Comparison of ENCODE assay signal across 2 cellular contexts in the genomic region with DNA sequence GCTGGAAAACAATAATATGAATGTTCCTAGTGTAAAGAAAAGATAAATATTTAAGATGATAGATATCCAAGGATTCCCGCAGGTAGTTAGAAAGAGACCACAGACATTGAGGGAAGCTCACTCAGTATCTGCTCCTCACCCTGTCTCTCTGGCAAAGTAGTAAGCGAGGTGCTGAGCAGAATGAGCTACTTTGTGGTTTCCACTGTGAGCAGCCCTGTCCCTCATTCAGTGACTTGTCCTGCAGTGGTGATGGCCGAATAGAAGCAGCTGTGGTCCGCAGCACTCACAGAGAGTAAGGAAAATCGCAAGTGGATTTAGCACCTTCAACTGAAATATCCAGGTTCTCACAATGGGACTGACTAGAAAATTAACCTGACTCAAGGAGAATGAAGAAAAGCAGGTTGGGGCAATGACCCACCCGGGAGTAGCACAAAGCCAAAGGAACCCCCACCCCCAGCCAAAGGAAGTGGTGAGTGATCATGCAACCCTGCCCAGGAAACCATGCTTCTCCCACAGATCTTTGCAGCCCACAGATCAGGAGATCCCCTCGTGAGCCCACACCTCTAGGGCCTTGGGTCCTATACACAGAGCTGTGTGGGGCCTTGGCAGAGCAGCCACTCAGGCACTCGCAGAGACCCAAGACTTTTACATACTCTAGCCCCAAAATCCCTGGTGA.
TF ChIP-seq lines count a peak whose summit lies in the region.

No MANE protein-coding gene starts in this region.

TF ChIP-seq in K562, 482 proteins besides CTCF, POLR2A, EP300 and RAD21 (continues in another document):
- no peak for TF ChIP-seq ZNF263 (CRISPR knock-in tag; IDR thresholded peaks at IDR 0.05; ENCODE audit: borderline replicate concordance)
- no peak for TF ChIP-seq ZNF668 (CRISPR knock-in tag; IDR thresholded peaks at IDR 0.05)
- no peak for TF ChIP-seq IRF9 (tag; IDR thresholded peaks at IDR 0.05)
- TF ChIP-seq TGIF2 (CRISPR knock-in tag; IDR thresholded peaks at IDR 0.05): no peak
- peak; percentile 35; the same call in 1 of the 2 replicates for TF ChIP-seq E2F3 (CRISPR knock-in tag; IDR thresholded peaks at IDR 0.05)
- TF ChIP-seq ZNF311 (CRISPR knock-in tag; IDR thresholded peaks at IDR 0.05): 0 out of 2 replicates have a peak, but pooled peaks have one; percentile 28
- TF ChIP-seq, protein P1, sequence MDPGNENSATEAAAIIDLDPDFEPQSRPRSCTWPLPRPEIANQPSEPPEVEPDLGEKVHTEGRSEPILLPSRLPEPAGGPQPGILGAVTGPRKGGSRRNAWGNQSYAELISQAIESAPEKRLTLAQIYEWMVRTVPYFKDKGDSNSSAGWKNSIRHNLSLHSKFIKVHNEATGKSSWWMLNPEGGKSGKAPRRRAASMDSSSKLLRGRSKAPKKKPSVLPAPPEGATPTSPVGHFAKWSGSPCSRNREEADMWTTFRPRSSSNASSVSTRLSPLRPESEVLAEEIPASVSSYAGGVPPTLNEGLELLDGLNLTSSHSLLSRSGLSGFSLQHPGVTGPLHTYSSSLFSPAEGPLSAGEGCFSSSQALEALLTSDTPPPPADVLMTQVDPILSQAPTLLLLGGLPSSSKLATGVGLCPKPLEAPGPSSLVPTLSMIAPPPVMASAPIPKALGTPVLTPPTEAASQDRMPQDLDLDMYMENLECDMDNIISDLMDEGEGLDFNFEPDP (CRISPR knock-in tag; IDR thresholded peaks at IDR 0.05): 0 out of 2 replicates have a peak, but pooled peaks have one; percentile 48
- TF ChIP-seq BRF2 (IDR thresholded peaks at IDR 0.05; ENCODE audit: borderline replicate concordance, insufficient read depth, insufficient read length): no peak
- no peak for TF ChIP-seq NR4A1 (CRISPR knock-in tag; IDR thresholded peaks at IDR 0.05)
- TF ChIP-seq NR4A1 (tag; IDR thresholded peaks at IDR 0.05): no peak
- TF ChIP-seq ZNF184 (CRISPR knock-in tag; IDR thresholded peaks at IDR 0.05): no peak
- TF ChIP-seq SRSF1 (IDR thresholded peaks at IDR 0.05; ENCODE audit: low read depth, low read length): no peak
- no peak for TF ChIP-seq SAFB (IDR thresholded peaks at IDR 0.05; ENCODE audit: borderline replicate concordance, low read depth, low read length)
- TF ChIP-seq, protein P2, sequence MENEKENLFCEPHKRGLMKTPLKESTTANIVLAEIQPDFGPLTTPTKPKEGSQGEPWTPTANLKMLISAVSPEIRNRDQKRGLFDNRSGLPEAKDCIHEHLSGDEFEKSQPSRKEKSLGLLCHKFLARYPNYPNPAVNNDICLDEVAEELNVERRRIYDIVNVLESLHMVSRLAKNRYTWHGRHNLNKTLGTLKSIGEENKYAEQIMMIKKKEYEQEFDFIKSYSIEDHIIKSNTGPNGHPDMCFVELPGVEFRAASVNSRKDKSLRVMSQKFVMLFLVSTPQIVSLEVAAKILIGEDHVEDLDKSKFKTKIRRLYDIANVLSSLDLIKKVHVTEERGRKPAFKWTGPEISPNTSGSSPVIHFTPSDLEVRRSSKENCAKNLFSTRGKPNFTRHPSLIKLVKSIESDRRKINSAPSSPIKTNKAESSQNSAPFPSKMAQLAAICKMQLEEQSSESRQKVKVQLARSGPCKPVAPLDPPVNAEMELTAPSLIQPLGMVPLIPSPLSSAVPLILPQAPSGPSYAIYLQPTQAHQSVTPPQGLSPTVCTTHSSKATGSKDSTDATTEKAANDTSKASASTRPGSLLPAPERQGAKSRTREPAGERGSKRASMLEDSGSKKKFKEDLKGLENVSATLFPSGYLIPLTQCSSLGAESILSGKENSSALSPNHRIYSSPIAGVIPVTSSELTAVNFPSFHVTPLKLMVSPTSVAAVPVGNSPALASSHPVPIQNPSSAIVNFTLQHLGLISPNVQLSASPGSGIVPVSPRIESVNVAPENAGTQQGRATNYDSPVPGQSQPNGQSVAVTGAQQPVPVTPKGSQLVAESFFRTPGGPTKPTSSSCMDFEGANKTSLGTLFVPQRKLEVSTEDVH (IDR thresholded peaks at IDR 0.05; ENCODE audit: low read depth, partially characterized antibody): no peak

TF ChIP-seq in SK-N-SH, 30 proteins besides CTCF, POLR2A, EP300 and RAD21:
- TF ChIP-seq FOSL2 (IDR thresholded peaks at IDR 0.05; ENCODE audit: borderline replicate concordance, low read depth) (no peak), GATA2 (CRISPR knock-in tag; IDR thresholded peaks at IDR 0.05) (no peak), MEF2A (IDR thresholded peaks at IDR 0.05; ENCODE audit: borderline replicate concordance, low read depth) (no peak), RXRA (IDR thresholded peaks at IDR 0.05; ENCODE audit: borderline replicate concordance, low read depth) (no peak), FOXM1 (IDR thresholded peaks at IDR 0.05; ENCODE audit: low read depth) (no peak), NFIC (IDR thresholded peaks at IDR 0.05; ENCODE audit: borderline replicate concordance) (no peak)
- TF ChIP-seq, protein P3, sequence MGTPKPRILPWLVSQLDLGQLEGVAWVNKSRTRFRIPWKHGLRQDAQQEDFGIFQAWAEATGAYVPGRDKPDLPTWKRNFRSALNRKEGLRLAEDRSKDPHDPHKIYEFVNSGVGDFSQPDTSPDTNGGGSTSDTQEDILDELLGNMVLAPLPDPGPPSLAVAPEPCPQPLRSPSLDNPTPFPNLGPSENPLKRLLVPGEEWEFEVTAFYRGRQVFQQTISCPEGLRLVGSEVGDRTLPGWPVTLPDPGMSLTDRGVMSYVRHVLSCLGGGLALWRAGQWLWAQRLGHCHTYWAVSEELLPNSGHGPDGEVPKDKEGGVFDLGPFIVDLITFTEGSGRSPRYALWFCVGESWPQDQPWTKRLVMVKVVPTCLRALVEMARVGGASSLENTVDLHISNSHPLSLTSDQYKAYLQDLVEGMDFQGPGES (IDR thresholded peaks at IDR 0.05; ENCODE audit: low read depth, low read length): no peak
- TF ChIP-seq, protein P4, sequence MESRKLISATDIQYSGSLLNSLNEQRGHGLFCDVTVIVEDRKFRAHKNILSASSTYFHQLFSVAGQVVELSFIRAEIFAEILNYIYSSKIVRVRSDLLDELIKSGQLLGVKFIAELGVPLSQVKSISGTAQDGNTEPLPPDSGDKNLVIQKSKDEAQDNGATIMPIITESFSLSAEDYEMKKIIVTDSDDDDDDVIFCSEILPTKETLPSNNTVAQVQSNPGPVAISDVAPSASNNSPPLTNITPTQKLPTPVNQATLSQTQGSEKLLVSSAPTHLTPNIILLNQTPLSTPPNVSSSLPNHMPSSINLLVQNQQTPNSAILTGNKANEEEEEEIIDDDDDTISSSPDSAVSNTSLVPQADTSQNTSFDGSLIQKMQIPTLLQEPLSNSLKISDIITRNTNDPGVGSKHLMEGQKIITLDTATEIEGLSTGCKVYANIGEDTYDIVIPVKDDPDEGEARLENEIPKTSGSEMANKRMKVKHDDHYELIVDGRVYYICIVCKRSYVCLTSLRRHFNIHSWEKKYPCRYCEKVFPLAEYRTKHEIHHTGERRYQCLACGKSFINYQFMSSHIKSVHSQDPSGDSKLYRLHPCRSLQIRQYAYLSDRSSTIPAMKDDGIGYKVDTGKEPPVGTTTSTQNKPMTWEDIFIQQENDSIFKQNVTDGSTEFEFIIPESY (IDR thresholded peaks at IDR 0.05; ENCODE audit: borderline replicate concordance, low read depth): no peak
TF ChIP-seq in SK-N-SH: peak in this region for 0.
